Comparison of ENCODE assay signal across 16 cellular contexts in the genomic region with DNA sequence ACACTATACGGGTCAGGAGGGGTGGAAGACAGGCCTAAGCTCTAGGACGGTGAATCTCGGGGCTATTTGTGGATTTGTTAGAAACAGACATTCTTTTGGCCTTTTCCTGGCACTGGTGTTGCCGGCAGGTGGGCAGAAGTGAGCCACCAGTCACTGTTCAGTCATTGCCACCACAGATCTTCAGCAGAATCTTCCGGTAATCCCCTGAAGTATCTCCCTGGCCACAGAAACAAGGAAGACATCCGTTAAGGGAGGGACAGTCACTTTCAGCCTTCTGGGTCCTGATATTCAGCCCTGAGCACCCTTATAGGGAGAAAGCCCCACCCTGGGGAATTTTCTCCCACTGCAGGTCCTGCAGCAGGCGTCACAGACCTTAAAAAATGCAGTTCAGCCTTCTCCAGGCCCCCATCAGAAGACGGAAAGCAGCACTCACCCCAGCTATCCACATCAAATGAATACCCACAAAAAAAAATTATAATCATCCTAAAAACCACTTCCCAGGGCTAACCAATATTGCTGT. TPM values are rescaled to one million over a fixed set of nuclear protein-coding genes. Genes with fewer than 3 reads are reported as not detected.
DNase-seq lines count a peak whose midpoint lies in the region; ATAC-seq, FAIRE-seq and TF ChIP-seq lines count a peak whose summit lies in the region.
"Had no signal": no experiment of that assay in that cellular context is flagged by ENCODE, and none has a peak within 500 bp of the region (broad histone marks: within the 10 kb centered on the region; RNA-seq: fewer than 3 reads in every experiment).

No MANE protein-coding gene starts in this region.

- no peak overlapping the region for H3K4me2 ChIP-seq in GM12878 (ENCODE audit: control insufficient read depth, insufficient read depth)

- no TSS peak for BruUV-seq in GM12878 (replicated peaks; lab: Mats Ljungman, UMichigan)

- no peak for TF ChIP-seq POLR2A in GM12878 (IDR thresholded peaks at IDR 0.05; ENCODE audit: low read depth, low read length)
- TF ChIP-seq POLR2A in suprapubic skin (IDR thresholded peaks at IDR 0.05) = no peak

- intact Hi-C loops in activated CD4-positive, alpha-beta T cell treated with anti-CD3 and anti-CD28 coated beads for 36 hours (cut with DNase I, micrococcal nuclease) = no loop called here
- intact Hi-C loops in activated CD4-positive, alpha-beta T cell treated with anti-CD3 and anti-CD28 coated beads, Interleukin-2, amount 10 ng/mL, durations not matched to agents 24 days and 14 days (cut with micrococcal nuclease) = no loop called here
- intact Hi-C loops in GM12878 (cut with micrococcal nuclease; ENCODE audit: unreplicated experiment) = no loop called here

- H3K4me3 ChIP-seq in GM12878 = no peak overlapping the region
- H3K4me3 ChIP-seq in mucosa of stomach (ENCODE audit: low read length) = no peak overlapping the region
- H3K4me3 ChIP-seq in suprapubic skin = no peak overlapping the region
- H3K4me3 ChIP-seq: SK-N-MC had no signal

- POLR2A ChIA-PET in activated CD4-positive, alpha-beta T cell treated with anti-CD3 and anti-CD28 coated beads for 36 hours (lab: Charles Lee) = interaction anchor here (0.6 kb wide), 1 partner anchor 11 kb away, joined by 3 read pairs; no protein-coding TSS in a partner anchor
- POLR2A ChIA-PET in GM12878 (lab: Charles Lee) = no interaction called here

- H3K4me1 Mint-ChIP-seq in activated CD4-positive, alpha-beta T cell treated with anti-CD3 and anti-CD28 coated beads for 36 hours = peaks cover 10% of the 10 kb centered on the region
- H3K4me1 Mint-ChIP-seq in activated CD4-positive, alpha-beta T cell treated with anti-CD3 and anti-CD28 coated beads, Interleukin-2, amount 10 ng/mL, durations not matched to agents 24 days and 14 days = peaks cover 29% of the 10 kb centered on the region

- H3K36me3 ChIP-seq in GM12878 (ENCODE audit: control insufficient read depth in 2 of 2, insufficient read depth in 2 of 2, low read length in 1 of 2) (peaks cover 15 to 19% of the 10 kb centered on the region in 2 experiments), mucosa of stomach (ENCODE audit: control insufficient read depth, insufficient read depth, low read length) (peaks cover 54% of the 10 kb centered on the region), suprapubic skin (peaks cover 63% of the 10 kb centered on the region)

- H3K27me3 Mint-ChIP-seq in activated CD4-positive, alpha-beta T cell treated with anti-CD3 and anti-CD28 coated beads for 36 hours = no peaks in the 10 kb centered on the region
- no peaks in the 10 kb centered on the region for H3K27me3 Mint-ChIP-seq in activated CD4-positive, alpha-beta T cell treated with anti-CD3 and anti-CD28 coated beads, Interleukin-2, amount 10 ng/mL, durations not matched to agents 24 days and 14 days

- no peaks in the 10 kb centered on the region for H3K27me3 ChIP-seq in GM12878 (replicated peaks in 1 of 2; ENCODE audit: control insufficient read depth in 2 of 2, insufficient read depth in 2 of 2, low read length in 1 of 2)
- no peaks in the 10 kb centered on the region for H3K27me3 ChIP-seq in mucosa of stomach (ENCODE audit: control insufficient read depth, insufficient read depth, low read length)
- H3K27me3 ChIP-seq in suprapubic skin = no peaks in the 10 kb centered on the region

- SMC1A ChIA-PET in GM12878 (lab: Charles Lee; ENCODE audit: uncharacterized antibody, unreplicated experiment) = no interaction called here

- no peak for DNase-seq in activated CD4-positive, alpha-beta T cell treated with anti-CD3 and anti-CD28 coated beads for 36 hours
- DNase-seq in activated CD4-positive, alpha-beta T cell treated with anti-CD3 and anti-CD28 coated beads, Interleukin-2, amount 10 ng/mL, durations not matched to agents 24 days and 14 days = no peak
- DNase-seq in GM12878 (ENCODE audit: low read depth, low spot score) (no peak), suprapubic skin (ENCODE audit: low spot score in 2 of 2) (no peak), HuH-7.5 (ENCODE audit: low spot score) (no peak), left lobe of liver (ENCODE audit: low spot score) (no peak)
- DNase-seq in activated CD8-positive, alpha-beta memory T cell treated with anti-CD3 and anti-CD28 coated beads, Interleukin-2, amount 50 U/mL, for 48 hours = no peak
- DNase-seq: 8988T, DMS79, NCI-H1092 treated with DMSO at 0.1 percent for 48 hours, NCI-H748 treated with DMSO at 0.1 percent for 48 hours had no signal

- TF ChIP-seq EP300 in GM12878 (IDR thresholded peaks at IDR 0.05; ENCODE audit: borderline replicate concordance in 1 of 2, control insufficient read depth in 1 of 2, low read depth in 2 of 2, low read length in 2 of 2) = no peak
- TF ChIP-seq EP300 in suprapubic skin (IDR thresholded peaks at IDR 0.05) = no peak

- ATAC-seq in activated CD4-positive, alpha-beta T cell treated with anti-CD3 and anti-CD28 coated beads for 36 hours = peak; percentile 8
- ATAC-seq in GM12878 = no peak
- no peak for ATAC-seq in left lobe of liver

- peak overlapping the region; percentile 70 for H3K27ac Mint-ChIP-seq in activated CD4-positive, alpha-beta T cell treated with anti-CD3 and anti-CD28 coated beads for 36 hours
- H3K27ac Mint-ChIP-seq in activated CD4-positive, alpha-beta T cell treated with anti-CD3 and anti-CD28 coated beads, Interleukin-2, amount 10 ng/mL, durations not matched to agents 24 days and 14 days = no peak overlapping the region

- H3K4me1 ChIP-seq in GM12878 (ENCODE audit: control insufficient read depth, insufficient read depth, low read length) (peaks cover 5% of the 10 kb centered on the region), mucosa of stomach (ENCODE audit: control insufficient read depth, insufficient read depth, low read length) (peaks cover 33% of the 10 kb centered on the region), suprapubic skin (peaks cover 54% of the 10 kb centered on the region)

- CTCF ChIA-PET in activated CD4-positive, alpha-beta T cell treated with anti-CD3 and anti-CD28 coated beads for 36 hours (lab: Charles Lee) = no interaction called here
- CTCF ChIA-PET in GM12878 (lab: Yijun Ruan, JAX) = no interaction called here

- H3K4me3 Mint-ChIP-seq in activated CD4-positive, alpha-beta T cell treated with anti-CD3 and anti-CD28 coated beads for 36 hours = no peak overlapping the region
- no peak overlapping the region for H3K4me3 Mint-ChIP-seq in activated CD4-positive, alpha-beta T cell treated with anti-CD3 and anti-CD28 coated beads, Interleukin-2, amount 10 ng/mL, durations not matched to agents 24 days and 14 days

- H3K9me3 ChIP-seq in GM12878 (replicated peaks; ENCODE audit: control insufficient read depth, insufficient read depth, low read length) = no peaks in the 10 kb centered on the region
- H3K9me3 ChIP-seq in mucosa of stomach (ENCODE audit: control insufficient read depth, low read length) = no peaks in the 10 kb centered on the region
- H3K9me3 ChIP-seq in suprapubic skin = no peaks in the 10 kb centered on the region

- in situ Hi-C loops in GM12878 (cut with MboI) = no loop called here

- RAD21 ChIA-PET in GM12878 (lab: Charles Lee; ENCODE audit: unreplicated experiment) = interaction anchor here (1.6 kb wide), 1 partner anchor 12 kb away, joined by 3 read pairs; no protein-coding TSS in a partner anchor

- no peak overlapping the region for H2AFZ ChIP-seq in GM12878 (ENCODE audit: control insufficient read depth, low read depth, low read length)

- TF ChIP-seq RAD21 in GM12878 (IDR thresholded peaks at IDR 0.05; ENCODE audit: insufficient read depth, low read depth, low read length) = no peak

- H4K20me1 ChIP-seq in GM12878 (ENCODE audit: control insufficient read depth, insufficient read depth) = no peaks in the 10 kb centered on the region

- WGBS in GM12878 (ENCODE audit: insufficient coverage, insufficient replicate concordance, low lambda C conversion rate, missing lambda C conversion rate) = 75% methylated on average over 8 of the region's 8 CpGs
- 66% methylated on average over 7 of the region's 8 CpGs for WGBS in suprapubic skin

- H3K9ac ChIP-seq in GM12878 (ENCODE audit: control insufficient read depth, insufficient read depth, low read length) = no peak overlapping the region
- peak overlapping the region; percentile 3 for H3K9ac ChIP-seq in mucosa of stomach (ENCODE audit: low read length)

- H3K36me3 Mint-ChIP-seq in activated CD4-positive, alpha-beta T cell treated with anti-CD3 and anti-CD28 coated beads for 36 hours (ENCODE audit: low read depth) = peaks cover 84% of the 10 kb centered on the region
- H3K36me3 Mint-ChIP-seq in activated CD4-positive, alpha-beta T cell treated with anti-CD3 and anti-CD28 coated beads, Interleukin-2, amount 10 ng/mL, durations not matched to agents 24 days and 14 days (ENCODE audit: low read depth) = peaks cover 82% of the 10 kb centered on the region

- no peak for FAIRE-seq in GM12878 (lab: Jason Lieb, UNC)
- FAIRE-seq: GM18507, islet of Langerhans had no signal

- H3K79me2 ChIP-seq in GM12878 (ENCODE audit: control insufficient read depth, insufficient read depth, low read length) = no peaks in the 10 kb centered on the region

- H3K9me3 Mint-ChIP-seq in activated CD4-positive, alpha-beta T cell treated with anti-CD3 and anti-CD28 coated beads for 36 hours (ENCODE audit: low read depth) = no peaks in the 10 kb centered on the region
- no peaks in the 10 kb centered on the region for H3K9me3 Mint-ChIP-seq in activated CD4-positive, alpha-beta T cell treated with anti-CD3 and anti-CD28 coated beads, Interleukin-2, amount 10 ng/mL, durations not matched to agents 24 days and 14 days

- TF ChIP-seq CTCF in GM12878 (IDR thresholded peaks at IDR 0.05 in 2 of 3, conservative IDR thresholded peaks at IDR 0.05 in 1 of 3; ENCODE audit: control insufficient read depth in 2 of 3, extremely low read depth in 1 of 3, insufficient read depth in 1 of 3, low read depth in 3 of 3, low read length in 3 of 3) = no peak
- TF ChIP-seq CTCF in suprapubic skin (IDR thresholded peaks at IDR 0.05) = no peak

- H3K27ac ChIP-seq in GM12878 (ENCODE audit: control insufficient read depth, insufficient read depth) = no peak overlapping the region
- peak overlapping the region; percentile 68 for H3K27ac ChIP-seq in suprapubic skin
- H3K27ac ChIP-seq: SK-N-MC had no signal

RNA-seq across cellular contexts. Expression of gene PLAC9, which starts 23.2 kb away (rescaled TPM):
- not detected for total RNA-seq in activated CD4-positive, alpha-beta T cell treated with anti-CD3 and anti-CD28 coated beads for 36 hours
- total RNA-seq in activated CD4-positive, alpha-beta T cell treated with anti-CD3 and anti-CD28 coated beads, Interleukin-2, amount 10 ng/mL, durations not matched to agents 24 days and 14 days = not detected in 2 replicates
- not detected in 2 replicates for total RNA-seq in GM12878 (2013; cell fraction: nucleolus; rRNA removed)
- total RNA-seq in GM12878 (2014; rRNA removed) (not detected in 2 replicates), GM12878 (2014; rRNA removed; fragmentation: Illumina TruSeq; extraction: Trizol) (not detected in 2 replicates), GM12878 (2021) (not detected in 2 replicates), suprapubic skin (10 to 100 TPM in 2 of 4 donors, 1 to 10 TPM in 2; 5.6 to 18.5 (median 9.2) TPM), left lobe of liver (2.2 TPM)
- not detected for polyA plus RNA-seq in GM12878 (2011; ENCODE audit: low read depth)
- polyA plus RNA-seq in GM12878 (2011; rRNA removed) (not detected in 2 replicates), GM12878 (2014; fragmentation: Illumina TruSeq; extraction: Trizol) (not detected in 2 replicates), GM12878 (2014; fragmentation: Nextera tagmentation; extraction: Ambion mirVana) (not detected), GM12878 (2014; rRNA removed) (not detected in 2 replicates), GM12878 (2016; fragmentation: Nextera tagmentation; extraction: Ambion mirVana) (not detected)
- polyA plus RNA-seq in GM12878 (2011; cell fraction: cytosol; rRNA removed) = not detected in 2 replicates
- polyA plus RNA-seq in GM12878 (2011; cell fraction: nucleus; rRNA removed) = not detected in 2 replicates
- 0.15 and 0.32 TPM in 2 replicates for polyA plus RNA-seq in GM12878 (2012)
- polyA minus RNA-seq in GM12878 (2011; rRNA and poly(A)+ RNA removed) = not detected in 2 replicates
- not detected in 2 replicates for polyA minus RNA-seq in GM12878 (2011; cell fraction: cytosol; rRNA and poly(A)+ RNA removed)
- polyA minus RNA-seq in GM12878 (2011; cell fraction: nucleus; rRNA and poly(A)+ RNA removed) = not detected in 2 replicates
- total RNA-seq: epithelial cell of proximal tubule had no signal

RNA-seq across cellular contexts. Expression of gene ANXA11, which starts 49.6 kb away (rescaled TPM):
- 100 to 1,000 TPM; 256 to 348 TPM for total RNA-seq in activated CD4-positive, alpha-beta T cell treated with anti-CD3 and anti-CD28 coated beads for 36 hours
- total RNA-seq in activated CD4-positive, alpha-beta T cell treated with anti-CD3 and anti-CD28 coated beads, Interleukin-2, amount 10 ng/mL, durations not matched to agents 24 days and 14 days = 223 and 232 TPM in 2 replicates
- 88.9 and 92.3 TPM in 2 replicates for total RNA-seq in GM12878 (2013; cell fraction: nucleolus; rRNA removed)
- total RNA-seq in GM12878 (2014; rRNA removed) (53.1 and 64.8 TPM in 2 replicates), GM12878 (2014; rRNA removed; fragmentation: Illumina TruSeq; extraction: Trizol) (66.4 and 70.7 TPM in 2 replicates), GM12878 (2021) (100 and 104 TPM in 2 replicates), suprapubic skin (100 to 1,000 TPM in 1 of 4 donors, 10 to 100 TPM in 3; 85.1 to 103 (median 87.3) TPM), left lobe of liver (42.7 TPM)
- polyA plus RNA-seq in GM12878 (2011; ENCODE audit: low read depth) = 161 TPM
- polyA plus RNA-seq in GM12878 (2011; rRNA removed) (126 and 129 TPM in 2 replicates), GM12878 (2014; fragmentation: Illumina TruSeq; extraction: Trizol) (94.2 and 117 TPM in 2 replicates), GM12878 (2014; fragmentation: Nextera tagmentation; extraction: Ambion mirVana) (10 to 100 TPM; 25.0 to 67.7 TPM), GM12878 (2014; rRNA removed) (57.0 and 61.4 TPM in 2 replicates), GM12878 (2016; fragmentation: Nextera tagmentation; extraction: Ambion mirVana) (10 to 100 TPM; 73.7 to 80.5 TPM)
- 98.8 and 103 TPM in 2 replicates for polyA plus RNA-seq in GM12878 (2011; cell fraction: cytosol; rRNA removed)
- 71.7 and 72.2 TPM in 2 replicates for polyA plus RNA-seq in GM12878 (2011; cell fraction: nucleus; rRNA removed)
- polyA plus RNA-seq in GM12878 (2012) = 186 and 310 TPM in 2 replicates
- 75.3 and 100 TPM in 2 replicates for polyA minus RNA-seq in GM12878 (2011; rRNA and poly(A)+ RNA removed)
- 46.5 and 59.4 TPM in 2 replicates for polyA minus RNA-seq in GM12878 (2011; cell fraction: cytosol; rRNA and poly(A)+ RNA removed)
- polyA minus RNA-seq in GM12878 (2011; cell fraction: nucleus; rRNA and poly(A)+ RNA removed) = 26.7 and 47.8 TPM in 2 replicates
